ENCODE assay signal across 1 cellular context in the genomic region with DNA sequence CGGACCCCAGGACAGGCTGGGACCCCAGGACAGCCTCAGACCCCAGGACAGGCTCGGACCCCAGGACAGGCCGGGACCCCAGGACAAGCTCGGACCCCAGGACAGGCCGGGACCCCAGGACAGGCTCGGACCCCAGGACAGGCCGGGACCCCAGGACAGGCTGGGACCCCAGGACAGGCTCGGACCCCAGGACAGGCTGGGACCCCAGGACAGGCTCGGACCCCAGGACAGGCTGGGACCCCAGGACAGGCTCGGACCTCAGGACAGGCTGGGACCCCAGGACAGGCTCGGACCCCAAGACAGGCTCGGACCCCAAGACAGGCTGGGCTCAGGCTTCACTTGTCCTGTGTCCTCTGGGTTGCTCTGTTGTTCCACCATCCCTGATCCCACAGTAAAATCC. TPM values are rescaled to one million over a fixed set of nuclear protein-coding genes. Genes with fewer than 3 reads are reported as not detected.
"Had no signal": no experiment of that assay in that cellular context is flagged by ENCODE, and none has a peak within 500 bp of the region (broad histone marks: within the 10 kb centered on the region; RNA-seq: fewer than 3 reads in every experiment).

No MANE protein-coding gene starts in this region.

RNA-seq across cellular contexts. Expression of a gene that starts 32.2 kb away (rescaled TPM):
- total RNA-seq: OCI-LY7 had no signal
